ENCODE assay signal across 11 cellular contexts in genomic region chr17:74582633-74583032, GRCh38. TPM values are rescaled to one million over a fixed set of nuclear protein-coding genes. Genes with fewer than 3 reads are reported as not detected.
"Had no signal": no experiment of that assay in that cellular context is flagged by ENCODE, and none has a peak within 500 bp of the region (broad histone marks: within the 10 kb centered on the region; RNA-seq: fewer than 3 reads in every experiment).

No MANE protein-coding gene starts in this region.

- H3K4me1 ChIP-seq: HAP-1 had no signal

- H3K9me3 ChIP-seq: HAP-1 had no signal

- DNase-seq: GM23248, GOT3, H7, HFFc6, IMR-90 had no signal

- H3K36me3 ChIP-seq: HAP-1 had no signal

- H3K4me3 ChIP-seq: GM23248, HAP-1, K562 had no signal

- ATAC-seq: HCT116, K562 had no signal

- FAIRE-seq: HTR-8/SVneo, K562 had no signal

- H3K27ac ChIP-seq: GM23248, HL-60 had no signal

- H3K27ac Mint-ChIP-seq: HFFc6 had no signal

- H3K4me3 Mint-ChIP-seq: HFFc6 had no signal

RNA-seq across cellular contexts. Expression of gene CD300LD, which starts 9.4 kb away (rescaled TPM):
- total RNA-seq: GM23248, H4, H7, HFFc6, IMR-90, K562 had no signal
- polyA plus RNA-seq: GM23248, IMR-90, K562 had no signal

RNA-seq across cellular contexts. Expression of gene CD300H, which starts 15.3 kb away (rescaled TPM):
- total RNA-seq: GM23248, H4, H7, HFFc6, IMR-90, K562 had no signal
- polyA plus RNA-seq: GM23248, IMR-90, K562 had no signal

RNA-seq across cellular contexts. Expression of gene CD300C, which starts 36.7 kb away (rescaled TPM):
- total RNA-seq: H7, HFFc6, IMR-90, K562 had no signal
- polyA plus RNA-seq: IMR-90 had no signal

RNA-seq across cellular contexts. Expression of gene CD300E, which starts 40.9 kb away (rescaled TPM):
- total RNA-seq: GM23248, H4, HFFc6, IMR-90, K562 had no signal
- polyA plus RNA-seq: GM23248, IMR-90, K562 had no signal

RNA-seq across cellular contexts. Expression of gene CD300LB, which starts 51.4 kb away (rescaled TPM):
- total RNA-seq: GM23248, H4, H7, HFFc6, IMR-90, K562 had no signal
- polyA plus RNA-seq: GM23248, IMR-90, K562 had no signal
